Comparison of ENCODE assay signal across 17 cellular contexts in the genomic region with DNA sequence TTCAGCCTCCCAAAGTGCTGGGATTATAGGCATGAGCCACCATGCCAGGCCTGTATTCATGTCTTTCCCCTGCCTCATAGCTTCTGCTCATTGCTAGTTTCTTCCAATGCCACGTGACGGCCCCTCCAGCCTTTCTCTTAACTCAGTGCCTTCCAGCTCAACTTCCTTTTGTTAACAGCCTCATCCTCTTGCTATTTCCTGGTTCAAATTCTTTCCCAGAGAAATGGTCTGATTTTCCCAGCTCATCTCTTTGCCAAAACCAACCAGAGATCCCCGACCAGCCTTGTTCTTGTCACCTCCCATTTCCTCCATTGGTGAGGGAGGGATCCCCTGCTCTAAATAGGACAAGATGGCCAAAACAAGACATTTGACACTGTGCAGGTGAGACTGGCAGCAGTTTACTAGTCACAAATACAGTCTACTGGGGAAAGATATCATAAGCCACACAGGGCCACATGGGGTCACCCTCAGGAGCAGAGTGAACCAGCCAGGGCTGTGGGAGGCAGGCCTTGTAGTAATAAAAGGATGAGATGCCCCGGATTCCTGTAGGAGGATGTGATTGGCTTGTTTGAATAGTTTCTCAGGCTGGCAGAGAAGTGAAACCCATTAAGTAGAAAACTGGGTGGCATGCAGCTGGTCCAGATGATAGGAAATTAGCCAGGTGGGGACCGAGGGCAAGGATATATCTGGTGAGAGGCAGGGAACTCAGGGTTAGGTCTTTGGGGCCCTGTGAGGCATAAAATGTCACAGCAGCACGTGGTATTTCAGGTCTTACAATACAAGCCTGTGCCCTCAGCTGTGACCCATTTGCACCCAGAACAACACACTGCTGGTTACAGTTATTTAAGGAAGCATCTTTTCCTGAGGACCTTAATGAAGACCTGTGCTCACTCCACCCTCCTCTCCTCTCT. TPM values are rescaled to one million over a fixed set of nuclear protein-coding genes. Genes with fewer than 3 reads are reported as not detected.
DNase-seq lines count a peak whose midpoint lies in the region; ATAC-seq and TF ChIP-seq lines count a peak whose summit lies in the region.
"Had no signal": no experiment of that assay in that cellular context is flagged by ENCODE, and none has a peak within 500 bp of the region (broad histone marks: within the 10 kb centered on the region; RNA-seq: fewer than 3 reads in every experiment).

No MANE protein-coding gene starts in this region.

- H3K9me3 ChIP-seq in CD8-positive, alpha-beta T cell (ENCODE audit: low read length) = no peaks in the 10 kb centered on the region
- H3K9me3 ChIP-seq: BE2C had no signal

- H3K4me3 ChIP-seq in fibroblast of the aortic adventitia (ENCODE audit: low read depth, low read length) = no peak overlapping the region
- no peak overlapping the region for H3K4me3 ChIP-seq in CD8-positive, alpha-beta T cell (ENCODE audit: low read depth, low read length)
- H3K4me3 ChIP-seq: tibial nerve had no signal

- H3K4me1 Mint-ChIP-seq in stimulated activated naive B cell treated with anti-CD40 and anti-IgM and Interleukin-4, amounts not matched to agents 10 μg/mL and 1 μg/mL and 100 μg/mL, for 72 hours = peaks cover 3 to 23% of the 10 kb centered on the region in 2 donors
- no peaks in the 10 kb centered on the region for H3K4me1 Mint-ChIP-seq in CD8-positive, alpha-beta T cell (ENCODE audit: low read depth)
- H3K4me1 Mint-ChIP-seq: activated B cell treated with CpG ODN at 0.5 μM for 24 hours had no signal

- CTCF ChIA-PET in CD8-positive, alpha-beta T cell (lab: Charles Lee) = no interaction called here

- POLR2A ChIA-PET in CD8-positive, alpha-beta T cell (lab: Charles Lee) = no interaction called here

- no peak overlapping the region for H3K27ac Mint-ChIP-seq in stimulated activated naive B cell treated with anti-CD40 and anti-IgM and Interleukin-4, amounts not matched to agents 10 μg/mL and 1 μg/mL and 100 μg/mL, for 72 hours
- H3K27ac Mint-ChIP-seq in CD8-positive, alpha-beta T cell = no peak overlapping the region
- H3K27ac Mint-ChIP-seq: activated B cell treated with CpG ODN at 0.5 μM for 24 hours had no signal

- no peak for DNase-seq in Right ventricle myocardium superior
- DNase-seq in Right ventricle myocardium inferior (ENCODE audit: missing footprints) = no peak
- peak; percentile 87 for DNase-seq in NCI-H226
- DNase-seq in fibroblast of the aortic adventitia (ENCODE audit: low read depth) = peak; percentile 62
- no peak for DNase-seq in stimulated activated naive B cell treated with anti-CD40 and anti-IgM and Interleukin-4, amounts not matched to agents 10 μg/mL and 1 μg/mL and 100 μg/mL, for 72 hours
- DNase-seq in CD8-positive, alpha-beta T cell = no peak
- no peak for DNase-seq in stimulated activated CD4-positive, alpha-beta T cell treated with anti-CD3 and anti-CD28 coated beads, Interleukin-2, amount 100 ng/mL, for 48 hours
- DNase-seq: activated B cell treated with CpG ODN at 0.5 μM for 24 hours; aorta; BE2C; DND-41; effector CD4-positive, alpha-beta T cell; NCI-H446 had no signal

- intact Hi-C loops in Right ventricle myocardium superior (cut with DNase I) = no loop called here
- intact Hi-C loops in Right ventricle myocardium inferior (cut with DNase I) = no loop called here
- intact Hi-C loops in CD8-positive, alpha-beta T cell (cut with DNase I, micrococcal nuclease) = no loop called here

- H3K36me3 ChIP-seq in CD8-positive, alpha-beta T cell (ENCODE audit: insufficient read depth, low read length) = no peaks in the 10 kb centered on the region
- H3K36me3 ChIP-seq: BE2C, tibial nerve had no signal

- H3K4me3 Mint-ChIP-seq in stimulated activated naive B cell treated with anti-CD40 and anti-IgM and Interleukin-4, amounts not matched to agents 10 μg/mL and 1 μg/mL and 100 μg/mL, for 72 hours = no peak overlapping the region
- no peak overlapping the region for H3K4me3 Mint-ChIP-seq in CD8-positive, alpha-beta T cell
- H3K4me3 Mint-ChIP-seq: activated B cell treated with CpG ODN at 0.5 μM for 24 hours had no signal

- no peaks in the 10 kb centered on the region for H3K36me3 Mint-ChIP-seq in stimulated activated naive B cell treated with anti-CD40 and anti-IgM and Interleukin-4, amounts not matched to agents 10 μg/mL and 1 μg/mL and 100 μg/mL, for 72 hours
- H3K36me3 Mint-ChIP-seq in CD8-positive, alpha-beta T cell = no peaks in the 10 kb centered on the region

- no peaks in the 10 kb centered on the region for H3K4me1 ChIP-seq in CD8-positive, alpha-beta T cell (ENCODE audit: insufficient read depth, low read length)
- H3K4me1 ChIP-seq: BE2C, tibial nerve had no signal

- ATAC-seq in Right ventricle myocardium superior (ENCODE audit: poor library complexity) = peak; percentile 33
- ATAC-seq in Right ventricle myocardium inferior = no peak
- ATAC-seq in stimulated activated naive B cell treated with anti-CD40 and anti-IgM and Interleukin-4, amounts not matched to agents 10 μg/mL and 1 μg/mL and 100 μg/mL, for 72 hours (replicated peaks) = peak; percentile 34 to 60
- no peak for ATAC-seq in CD8-positive, alpha-beta T cell
- no peak for ATAC-seq in GM18517 (IDR thresholded peaks at IDR 0.05; ENCODE audit: unreplicated experiment)

- H3K27me3 Mint-ChIP-seq in stimulated activated naive B cell treated with anti-CD40 and anti-IgM and Interleukin-4, amounts not matched to agents 10 μg/mL and 1 μg/mL and 100 μg/mL, for 72 hours = peaks cover 22 to 24% of the 10 kb centered on the region in 2 donors
- peaks cover 10% of the 10 kb centered on the region for H3K27me3 Mint-ChIP-seq in CD8-positive, alpha-beta T cell (ENCODE audit: low read depth)

- no peak overlapping the region for H3K27ac ChIP-seq in CD8-positive, alpha-beta T cell (ENCODE audit: low read depth, low read length)
- H3K27ac ChIP-seq: tibial nerve had no signal

- no peak for TF ChIP-seq CTCF in fibroblast of the aortic adventitia (IDR thresholded peaks at IDR 0.05; ENCODE audit: insufficient read depth, low read length)
- TF ChIP-seq CTCF in CD8-positive, alpha-beta T cell (IDR thresholded peaks at IDR 0.05) = no peak

- no peaks in the 10 kb centered on the region for H3K27me3 ChIP-seq in CD8-positive, alpha-beta T cell (ENCODE audit: insufficient read depth, low read length)
- H3K27me3 ChIP-seq: BE2C, tibial nerve had no signal

- no peaks in the 10 kb centered on the region for H3K9me3 Mint-ChIP-seq in stimulated activated naive B cell treated with anti-CD40 and anti-IgM and Interleukin-4, amounts not matched to agents 10 μg/mL and 1 μg/mL and 100 μg/mL, for 72 hours
- H3K9me3 Mint-ChIP-seq in CD8-positive, alpha-beta T cell = no peaks in the 10 kb centered on the region
- H3K9me3 Mint-ChIP-seq: activated B cell treated with CpG ODN at 0.5 μM for 24 hours had no signal

RNA-seq across cellular contexts. Expression of a gene that starts 6.4 kb away (rescaled TPM):
- total RNA-seq in Right ventricle myocardium superior (not detected), Right ventricle myocardium inferior (0.41 TPM), fibroblast of the aortic adventitia (ENCODE audit: low replicate concordance) (not detected in 2 replicates)
- not detected for total RNA-seq in CD8-positive, alpha-beta T cell
- total RNA-seq: activated B cell treated with CpG ODN at 0.5 μM for 24 hours, frontal cortex had no signal

RNA-seq across cellular contexts. Expression of a gene that starts 8.8 kb away (rescaled TPM):
- total RNA-seq in Right ventricle myocardium superior (0.08 TPM), Right ventricle myocardium inferior (0.22 TPM), fibroblast of the aortic adventitia (ENCODE audit: low replicate concordance) (not detected in 2 replicates)
- not detected for total RNA-seq in CD8-positive, alpha-beta T cell
- total RNA-seq: activated B cell treated with CpG ODN at 0.5 μM for 24 hours, frontal cortex had no signal

RNA-seq across cellular contexts. Expression of a gene that starts 38.7 kb away (rescaled TPM):
- total RNA-seq in Right ventricle myocardium superior (not detected), Right ventricle myocardium inferior (not detected), fibroblast of the aortic adventitia (ENCODE audit: low replicate concordance) (not detected in 2 replicates)
- total RNA-seq in CD8-positive, alpha-beta T cell = not detected
- total RNA-seq: activated B cell treated with CpG ODN at 0.5 μM for 24 hours, aorta, frontal cortex, posterior vena cava, tibial nerve had no signal

Comparison
In these comparisons a context has a peak if more than half of its experiments do, and no peak if none do; other contexts are left out.
1. ATAC-seq: peak in Right ventricle myocardium superior (single experiment) and stimulated activated naive B cell treated with anti-CD40 and anti-IgM and Interleukin-4, amounts not matched to agents 10 μg/mL and 1 μg/mL and 100 μg/mL, for 72 hours (2 of 2); none in Right ventricle myocardium inferior (single experiment), CD8-positive, alpha-beta T cell (single experiment) and GM18517 (single experiment).
2. DNase-seq: peak in NCI-H226 (single experiment) and fibroblast of the aortic adventitia (single experiment); none in Right ventricle myocardium superior (single experiment), Right ventricle myocardium inferior (single experiment), stimulated activated naive B cell treated with anti-CD40 and anti-IgM and Interleukin-4, amounts not matched to agents 10 μg/mL and 1 μg/mL and 100 μg/mL, for 72 hours (single experiment), CD8-positive, alpha-beta T cell (0 of 7) and stimulated activated CD4-positive, alpha-beta T cell treated with anti-CD3 and anti-CD28 coated beads, Interleukin-2, amount 100 ng/mL, for 48 hours (0 of 2).